Comparison of ENCODE assay signal across 27 cellular contexts in the genomic region with DNA sequence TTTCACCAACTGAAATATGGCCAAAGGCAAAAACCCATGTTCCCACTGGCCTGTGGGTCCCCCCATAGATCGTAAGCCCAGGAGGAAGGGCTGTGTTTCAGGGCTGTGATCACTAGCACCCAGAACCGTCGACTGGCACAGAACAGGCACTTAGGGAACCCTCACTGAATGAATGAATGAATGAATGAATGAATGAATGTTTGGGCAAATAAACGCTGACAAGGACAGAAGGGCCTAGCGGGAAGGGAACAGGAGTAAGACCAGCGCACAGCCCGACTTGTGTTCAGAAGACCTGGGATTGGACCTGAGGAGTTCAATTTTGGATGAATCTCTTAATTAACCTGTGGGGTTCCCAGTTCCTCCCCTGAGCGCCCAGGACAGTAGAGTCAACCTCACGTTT.
DNase-seq lines count a peak whose midpoint lies in the region; ATAC-seq, FAIRE-seq and TF ChIP-seq lines count a peak whose summit lies in the region.
"Had no signal": no experiment of that assay in that cellular context is flagged by ENCODE, and none has a peak within 500 bp of the region (broad histone marks: within the 10 kb centered on the region; RNA-seq: fewer than 3 reads in every experiment).

No MANE protein-coding gene starts in this region.

- no TSS peak for BruUV-seq in HCT116 (replicated peaks; lab: Mats Ljungman, UMichigan)
- BruUV-seq in MCF 10A (replicated peaks; lab: Mats Ljungman, UMichigan): no TSS peak

- no peak for ATAC-seq in HCT116
- ATAC-seq: activated naive CD8-positive, alpha-beta T cell treated with anti-CD3 and anti-CD28 coated beads, Interleukin-2, amount 50 U/mL, for 24 hours; body of pancreas; foreskin keratinocyte; left colon; naive thymus-derived CD8-positive, alpha-beta T cell; stimulated activated naive CD8-positive, alpha-beta T cell treated with anti-CD3 and anti-CD28 coated beads, Interleukin-15, Interleukin-2, amounts not matched to agents 100 U/mL and 50 U/mL, for 24 hours had no signal

- H3K9me3 ChIP-seq in HCT116 (ENCODE audit: control insufficient read depth in 1 of 2, insufficient read depth in 1 of 2, low read depth in 1 of 2, low read length in 2 of 2): no peaks in the 10 kb centered on the region
- H3K9me3 ChIP-seq: body of pancreas, transverse colon had no signal

- no peak for TF ChIP-seq CTCF in HCT116 (IDR thresholded peaks at IDR 0.05 in 2 of 3, conservative IDR thresholded peaks at IDR 0.05 in 1 of 3; ENCODE audit: borderline replicate concordance in 1 of 3, insufficient read depth in 1 of 3, low read depth in 2 of 3, low read length in 2 of 3)
- TF ChIP-seq CTCF in RWPE1 (conservative IDR thresholded peaks at IDR 0.05; ENCODE audit: low read depth): no peak
- TF ChIP-seq CTCF in MCF 10A (IDR thresholded peaks at IDR 0.05; ENCODE audit: unreplicated experiment): no peak

- H3K4me3 Mint-ChIP-seq in MCF 10A (ENCODE audit: unreplicated experiment): no peak overlapping the region
- H3K4me3 Mint-ChIP-seq: activated naive CD8-positive, alpha-beta T cell treated with anti-CD3 and anti-CD28 coated beads, Interleukin-2, amount 50 U/mL, for 24 hours; HFFc6; mesothelial cell of epicardium; naive thymus-derived CD8-positive, alpha-beta T cell had no signal

- no peak for TF ChIP-seq RAD21 in HCT116 (IDR thresholded peaks at IDR 0.05; ENCODE audit: low read depth)

- H3K36me3 Mint-ChIP-seq in MCF 10A (ENCODE audit: insufficient read depth, unreplicated experiment): no peaks in the 10 kb centered on the region
- H3K36me3 Mint-ChIP-seq: mesothelial cell of epicardium; naive thymus-derived CD8-positive, alpha-beta T cell had no signal

- intact Hi-C loops in HCT116 (cut with micrococcal nuclease): no loop called here
- intact Hi-C loops in MCF 10A (cut with micrococcal nuclease): no loop called here
- intact Hi-C loops in posterior vena cava (cut with DNase I): no loop called here

- peak overlapping the region; percentile 72 for H3K27ac Mint-ChIP-seq in MCF 10A (ENCODE audit: low read depth, unreplicated experiment)
- H3K27ac Mint-ChIP-seq: activated naive CD8-positive, alpha-beta T cell treated with anti-CD3 and anti-CD28 coated beads, Interleukin-2, amount 50 U/mL, for 24 hours; HFFc6; mesothelial cell of epicardium had no signal

- no peaks in the 10 kb centered on the region for H3K4me1 ChIP-seq in HCT116 (ENCODE audit: control insufficient read depth in 1 of 2, insufficient read depth in 2 of 2, low read length in 2 of 2)
- H3K4me1 ChIP-seq: body of pancreas, foreskin keratinocyte had no signal

- H2AFZ ChIP-seq in HCT116 (ENCODE audit: low read depth, low read length, poor library complexity, severe bottlenecking): no peak overlapping the region

- no peak overlapping the region for H3K4me2 ChIP-seq in HCT116 (ENCODE audit: low read length)

- H3K27ac ChIP-seq in HCT116 (ENCODE audit: low read depth, low read length) (peak overlapping the region; percentile 35; the same call in 1 of the 2 replicates), RWPE1 (peak overlapping the region; percentile 44)
- H3K27ac ChIP-seq: body of pancreas, foreskin keratinocyte, transverse colon had no signal

- no peak for DNase-seq in HCT116 (ENCODE audit: low read depth, low spot score)
- DNase-seq in RWPE1 (ENCODE audit: low spot score): no peak
- DNase-seq in MCF 10A (ENCODE audit: unreplicated experiment): no peak
- DNase-seq in posterior vena cava (ENCODE audit: low spot score): peak; percentile 42
- no peak for DNase-seq in GM12891 (ENCODE audit: insufficient read length, low spot score)
- DNase-seq in DMS79 (lab: John Stamatoyannopoulos, UW): no peak
- no peak for DNase-seq in HT-29 (ENCODE audit: low spot score)
- DNase-seq: activated CD4-positive, alpha-beta T cell treated with anti-CD3 and anti-CD28 coated beads for 1 hour; activated effector memory CD4-positive, alpha-beta T cell treated with anti-CD3 and anti-CD28 coated beads, Interleukin-2, amount 50 U/mL, for 16 hours; activated naive CD8-positive, alpha-beta T cell treated with anti-CD3 and anti-CD28 coated beads, Interleukin-2, amount 50 U/mL, for 24 hours; body of pancreas; effector memory CD4-positive, alpha-beta T cell; EL; foreskin keratinocyte; HFFc6; left colon; naive thymus-derived CD8-positive, alpha-beta T cell; NCI-H1436; SHP77; stimulated activated CD4-positive, alpha-beta T cell treated with anti-CD3 and anti-CD28 coated beads, Interleukin-12 subunit alpha, Interleukin-12 subunit beta, amount 100 ng/mL, for 4 hours; stimulated activated CD4-positive, alpha-beta T cell treated with anti-CD3 and anti-CD28 coated beads, Interleukin-4, amount 100 ng/mL, for 4 hours; stimulated activated naive CD8-positive, alpha-beta T cell treated with anti-CD3 and anti-CD28 coated beads, Interleukin-15, Interleukin-2, amounts not matched to agents 100 U/mL and 50 U/mL, for 24 hours; SW 1271; transverse colon had no signal

- H3K79me2 ChIP-seq in HCT116 (ENCODE audit: insufficient read depth, low read length): no peaks in the 10 kb centered on the region

- no peaks in the 10 kb centered on the region for H4K20me1 ChIP-seq in HCT116 (ENCODE audit: insufficient read depth)

- no peaks in the 10 kb centered on the region for H3K9me2 ChIP-seq in HCT116 (ENCODE audit: insufficient read depth)

- H3K27me3 ChIP-seq in HCT116 (ENCODE audit: insufficient read depth, low read length): no peaks in the 10 kb centered on the region
- H3K27me3 ChIP-seq: body of pancreas, foreskin keratinocyte, transverse colon had no signal

- no peak for FAIRE-seq in GM12891 (lab: Jason Lieb, UNC)
- FAIRE-seq: D721Med, TTC549 had no signal

- TF ChIP-seq POLR2A in HCT116 (IDR thresholded peaks at IDR 0.05; ENCODE audit: borderline replicate concordance, extremely low read depth, insufficient read depth, insufficient read length): no peak
- TF ChIP-seq POLR2A in GM12891 (IDR thresholded peaks at IDR 0.05; ENCODE audit: low read depth, low read length): no peak

- no peaks in the 10 kb centered on the region for H3K4me1 Mint-ChIP-seq in MCF 10A (ENCODE audit: insufficient read depth, unreplicated experiment)
- H3K4me1 Mint-ChIP-seq: activated naive CD8-positive, alpha-beta T cell treated with anti-CD3 and anti-CD28 coated beads, Interleukin-2, amount 50 U/mL, for 24 hours; mesothelial cell of epicardium had no signal

- POLR2A ChIA-PET in HCT116 (lab: Charles Lee) (no interaction called here), RWPE1 (lab: Yijun Ruan, JAX; ENCODE audit: low non-redundant PET) (no interaction called here), MCF 10A (lab: Yijun Ruan, JAX) (no interaction called here)

- RAD21 ChIA-PET in HCT116 (lab: Charles Lee; ENCODE audit: low non-redundant PET in 1 of 2, low total read pairs in 2 of 2, uncharacterized antibody in 2 of 2, unreplicated experiment in 2 of 2): no interaction called here

- CTCF ChIA-PET in HCT116 (lab: Charles Lee): no interaction called here
- CTCF ChIA-PET in RWPE1 (lab: Yijun Ruan, JAX): no interaction called here
- CTCF ChIA-PET in MCF 10A (lab: Yijun Ruan, JAX): no interaction called here

- H3K36me3 ChIP-seq in HCT116 (ENCODE audit: control insufficient read depth in 1 of 2, insufficient read depth in 2 of 2, low read length in 2 of 2): no peaks in the 10 kb centered on the region
- H3K36me3 ChIP-seq: transverse colon had no signal

- H3K4me3 ChIP-seq in HCT116 (replicated peaks in 1 of 2; ENCODE audit: low read depth in 1 of 2, low read length in 2 of 2): no peak overlapping the region
- H3K4me3 ChIP-seq: body of pancreas, transverse colon had no signal

- peaks cover 3% of the 10 kb centered on the region for H3K27me3 Mint-ChIP-seq in MCF 10A (ENCODE audit: insufficient read depth, unreplicated experiment)
- H3K27me3 Mint-ChIP-seq: activated naive CD8-positive, alpha-beta T cell treated with anti-CD3 and anti-CD28 coated beads, Interleukin-2, amount 50 U/mL, for 24 hours; naive thymus-derived CD8-positive, alpha-beta T cell had no signal

- no peaks in the 10 kb centered on the region for H3K9me3 Mint-ChIP-seq in MCF 10A (ENCODE audit: unreplicated experiment)
- H3K9me3 Mint-ChIP-seq: activated naive CD8-positive, alpha-beta T cell treated with anti-CD3 and anti-CD28 coated beads, Interleukin-2, amount 50 U/mL, for 24 hours; HFFc6; naive thymus-derived CD8-positive, alpha-beta T cell had no signal

- H3K9ac ChIP-seq in HCT116 (ENCODE audit: low read length): no peak overlapping the region

TF ChIP-seq in HCT116, 20 proteins besides CTCF, POLR2A, EP300 and RAD21 (continues in another document):
- TF ChIP-seq CBX3 (IDR thresholded peaks at IDR 0.05; ENCODE audit: low read depth) (no peak), SP1 (IDR thresholded peaks at IDR 0.05; ENCODE audit: low read depth) (no peak), JUND (IDR thresholded peaks at IDR 0.05) (no peak), ZFX (IDR thresholded peaks at IDR 0.05) (no peak), SRF (IDR thresholded peaks at IDR 0.05; ENCODE audit: low read depth) (no peak), ATF3 (IDR thresholded peaks at IDR 0.05) (no peak), SIN3A (IDR thresholded peaks at IDR 0.05; ENCODE audit: low read depth) (no peak)

TF ChIP-seq in GM12891, 5 proteins besides CTCF, POLR2A, EP300 and RAD21:
- TF ChIP-seq POLR2AphosphoS5 (IDR thresholded peaks at IDR 0.05; ENCODE audit: low read depth, low read length) (no peak), PAX5 (IDR thresholded peaks at IDR 0.05; ENCODE audit: insufficient read depth, low read length, severe bottlenecking) (no peak), SPI1 (IDR thresholded peaks at IDR 0.05; ENCODE audit: low read depth, low read length) (no peak), TAF1 (IDR thresholded peaks at IDR 0.05; ENCODE audit: low read depth, low read length) (no peak), POU2F2 (IDR thresholded peaks at IDR 0.05; ENCODE audit: low read depth, low read length) (no peak)
TF ChIP-seq in GM12891: peak in this region for 0.
